Comparison of ENCODE assay signal across 31 cellular contexts in genomic region chr2:170191166-170191872, GRCh38. TPM values are rescaled to one million over a fixed set of nuclear protein-coding genes. Genes with fewer than 3 reads are reported as not detected.
"Had no signal": no experiment of that assay in that cellular context is flagged by ENCODE, and none has a peak within 500 bp of the region (broad histone marks: within the 10 kb centered on the region; RNA-seq: fewer than 3 reads in every experiment).

No MANE protein-coding gene starts in this region.

- H3K27ac ChIP-seq: brain microvascular endothelial cell, esophagus muscularis mucosa, left ventricle myocardium inferior, neutrophil, skin epidermis, thoracic aorta, VCaP had no signal

- H3K36me3 ChIP-seq: brain microvascular endothelial cell, esophagus muscularis mucosa, left ventricle myocardium inferior, neutrophil, thoracic aorta had no signal

- H3K4me1 ChIP-seq: esophagus muscularis mucosa, left ventricle myocardium inferior had no signal

- DNase-seq: activated CD4-positive, alpha-beta memory T cell treated with anti-CD3 and anti-CD28 coated beads for 36 hours; activated CD4-positive, alpha-beta T cell treated with anti-CD3 and anti-CD28 coated beads for 48 hours; activated CD8-positive, alpha-beta memory T cell treated with anti-CD3 and anti-CD28 coated beads, Interleukin-2, amount 50 U/mL, for 48 hours; activated gamma-delta T cell; activated naive CD4-positive, alpha-beta T cell treated with anti-CD3 and anti-CD28 coated beads, Interleukin-2, amount 10 ng/mL, durations not matched to agents 7 days and 5 days; activated T-cell treated with anti-CD3 and anti-CD28 coated beads, Interleukin-2, amount 50 U/mL, for 24 hours; amniotic stem cell; brain microvascular endothelial cell; central memory CD4-positive, alpha-beta T cell; foreskin melanocyte; left ventricle myocardium inferior; mucosa of descending colon; stimulated activated CD4-positive, alpha-beta T cell treated with anti-CD3 and anti-CD28 coated beads, Interleukin-12 subunit alpha, Interleukin-12 subunit beta, amount 100 ng/mL, for 4 hours; stimulated activated CD4-positive, alpha-beta T cell treated with anti-CD3 and anti-CD28 coated beads, Interleukin-4, amount 100 ng/mL, for 1 hour; trophoblast cell had no signal

- ATAC-seq: activated CD4-positive, CD25-positive, alpha-beta regulatory T cell treated with anti-CD3 and anti-CD28 coated beads, Interleukin-2, amount 50 U/mL, for 24 hours; mucosa of descending colon; sciatic nerve had no signal

- H3K9me3 ChIP-seq: mucosa of descending colon, neutrophil, thoracic aorta had no signal

- H3K27me3 ChIP-seq: brain microvascular endothelial cell, esophagus muscularis mucosa, neutrophil had no signal

- H3K4me3 ChIP-seq: esophagus muscularis mucosa, left ventricle myocardium inferior, lung, mucosa of descending colon, skin epidermis, thoracic aorta had no signal

- FAIRE-seq: astrocyte, endothelial cell of umbilical vein, urothelium cell line had no signal

RNA-seq across cellular contexts. Expression of gene MYO3B, which starts 13.4 kb away (rescaled TPM):
- total RNA-seq: astrocyte, endothelial cell of umbilical vein, glomerular endothelial cell, mesenteric fat pad, myocyte, osteocyte, progenitor cell of endocrine pancreas, thoracic aorta had no signal
